Comparison of ENCODE assay signal across 9 cellular contexts in the genomic region with DNA sequence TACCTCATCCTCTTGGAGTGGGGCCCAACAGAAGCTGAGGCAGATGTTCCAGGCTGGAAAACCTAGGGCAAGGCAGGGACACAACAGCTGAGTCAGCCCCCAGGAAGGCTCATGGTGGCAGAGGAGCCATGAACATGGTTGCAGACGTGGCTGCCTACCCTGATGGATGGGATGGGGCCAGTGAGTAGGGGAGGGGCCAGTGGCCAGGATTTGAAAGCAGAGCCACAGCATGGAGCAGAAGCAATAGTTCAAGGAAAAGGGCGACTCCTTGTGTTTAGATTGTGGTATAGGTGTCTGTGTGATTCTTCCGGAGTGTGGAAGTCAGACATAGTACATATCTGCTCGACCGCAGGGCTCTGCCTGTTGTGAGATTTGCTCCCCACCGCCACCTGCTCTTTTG. TPM values are rescaled to one million over a fixed set of nuclear protein-coding genes. Genes with fewer than 3 reads are reported as not detected.
DNase-seq lines count a peak whose midpoint lies in the region; ATAC-seq and TF ChIP-seq lines count a peak whose summit lies in the region.
"Had no signal": no experiment of that assay in that cellular context is flagged by ENCODE, and none has a peak within 500 bp of the region (broad histone marks: within the 10 kb centered on the region; RNA-seq: fewer than 3 reads in every experiment).

No MANE protein-coding gene starts in this region.

- no peaks in the 10 kb centered on the region for H3K9me3 Mint-ChIP-seq in CD8-positive, alpha-beta T cell
- no peaks in the 10 kb centered on the region for H3K9me3 Mint-ChIP-seq in activated T-helper 1 cell treated with anti-CD3 and anti-CD28 coated beads, Interleukin-12 subunit alpha, Interleukin-12 subunit beta, Interleukin-2, Interleukin-4 antibody, amounts not matched to agents 30 ng/mL and 10 ng/mL and 1 ng/mL, durations not matched to agents 14 hours and 24 hours and 36 hours

- CTCF ChIA-PET in CD8-positive, alpha-beta T cell (lab: Charles Lee), result interaction anchor here (0.6 to 7.8 kb wide), 16 partner anchors 9 to 282 kb away, joined by 3 to 144 read pairs (median 4); partner anchors contain the start of gene PXYLP1

- intact Hi-C loops in CD8-positive, alpha-beta T cell (cut with DNase I, micrococcal nuclease), result loop anchor here (1.0 to 2.0 kb wide), 5 partner anchors 11 to 63 kb away; partner anchors contain the start of gene PXYLP1 (in 2 of the 2)
- intact Hi-C loops in activated T-helper 1 cell treated with anti-CD3 and anti-CD28 coated beads, Interleukin-12 subunit alpha, Interleukin-12 subunit beta, Interleukin-2, Interleukin-4 antibody, amounts not matched to agents 30 ng/mL and 10 ng/mL and 1 ng/mL, durations not matched to agents 14 hours and 24 hours and 36 hours (cut with micrococcal nuclease), result loop anchor here (1.0 kb wide), 3 partner anchors 13 to 64 kb away; partner anchors contain the start of gene PXYLP1

- H4K20me1 ChIP-seq in Loucy (ENCODE audit: insufficient read depth, low read length, poor library complexity, severe bottlenecking), result no peaks in the 10 kb centered on the region

- no peak overlapping the region for H3K4me2 ChIP-seq in Loucy (ENCODE audit: low read depth, low read length, poor library complexity, severe bottlenecking)

- H3K27ac ChIP-seq in CD8-positive, alpha-beta T cell (ENCODE audit: low read depth, low read length), result no peak overlapping the region

- no peak overlapping the region for H2AFZ ChIP-seq in Loucy (ENCODE audit: low read length)

- no peaks in the 10 kb centered on the region for H3K27me3 ChIP-seq in CD8-positive, alpha-beta T cell (ENCODE audit: insufficient read depth, low read length)
- H3K27me3 ChIP-seq in Loucy (ENCODE audit: insufficient read depth, low read length, poor library complexity, severe bottlenecking) (no peaks in the 10 kb centered on the region), kidney epithelial cell (ENCODE audit: control insufficient read depth, insufficient read depth, low read length) (no peaks in the 10 kb centered on the region)

- no peak overlapping the region for H3K4me3 ChIP-seq in CD8-positive, alpha-beta T cell (ENCODE audit: low read depth, low read length)
- H3K4me3 ChIP-seq in Loucy (ENCODE audit: low read length, poor library complexity, severe bottlenecking) (no peak overlapping the region), kidney epithelial cell (ENCODE audit: low read depth, low read length) (no peak overlapping the region)
- H3K4me3 ChIP-seq: HAP-1 had no signal

- H3K79me2 ChIP-seq in Loucy (ENCODE audit: insufficient read depth, low read length), result peaks cover 45% of the 10 kb centered on the region; the same call in 1 of the 2 replicates

- H3K36me3 ChIP-seq in CD8-positive, alpha-beta T cell (ENCODE audit: insufficient read depth, low read length), result no peaks in the 10 kb centered on the region
- H3K36me3 ChIP-seq in Loucy (ENCODE audit: insufficient read depth, low read length), result peaks cover 34% of the 10 kb centered on the region; the same call in 1 of the 2 replicates
- H3K36me3 ChIP-seq in kidney epithelial cell (ENCODE audit: control insufficient read depth, insufficient read depth, low read length), result peaks cover 1% of the 10 kb centered on the region
- H3K36me3 ChIP-seq: HAP-1 had no signal

- H3K4me1 ChIP-seq in CD8-positive, alpha-beta T cell (ENCODE audit: insufficient read depth, low read length), result peaks cover 13% of the 10 kb centered on the region
- H3K4me1 ChIP-seq in Loucy (ENCODE audit: insufficient read depth, low read length, poor library complexity, severe bottlenecking), result peaks cover 5% of the 10 kb centered on the region

- H3K9ac ChIP-seq in Loucy (ENCODE audit: low read depth, low read length, poor library complexity, severe bottlenecking), result no peak overlapping the region

- POLR2A ChIA-PET in CD8-positive, alpha-beta T cell (lab: Charles Lee), result interaction anchor here (0.9 to 5.5 kb wide), 4 partner anchors 11 to 24 kb away, joined by 3 to 38 read pairs (median 18); partner anchors contain the start of gene PXYLP1

- H3F3A ChIP-seq in Loucy (ENCODE audit: low read depth), result peaks cover 3% of the 10 kb centered on the region; the same call in 1 of the 2 replicates

- H3K36me3 Mint-ChIP-seq in CD8-positive, alpha-beta T cell, result peaks cover 32% of the 10 kb centered on the region
- H3K36me3 Mint-ChIP-seq in activated T-helper 1 cell treated with anti-CD3 and anti-CD28 coated beads, Interleukin-12 subunit alpha, Interleukin-12 subunit beta, Interleukin-2, Interleukin-4 antibody, amounts not matched to agents 30 ng/mL and 10 ng/mL and 1 ng/mL, durations not matched to agents 14 hours and 24 hours and 36 hours (ENCODE audit: low read depth), result no peaks in the 10 kb centered on the region

- no peaks in the 10 kb centered on the region for H3K27me3 Mint-ChIP-seq in CD8-positive, alpha-beta T cell (ENCODE audit: low read depth)
- H3K27me3 Mint-ChIP-seq in activated T-helper 1 cell treated with anti-CD3 and anti-CD28 coated beads, Interleukin-12 subunit alpha, Interleukin-12 subunit beta, Interleukin-2, Interleukin-4 antibody, amounts not matched to agents 30 ng/mL and 10 ng/mL and 1 ng/mL, durations not matched to agents 14 hours and 24 hours and 36 hours (ENCODE audit: insufficient read depth), result no peaks in the 10 kb centered on the region

- peaks cover 35% of the 10 kb centered on the region for H3K4me1 Mint-ChIP-seq in CD8-positive, alpha-beta T cell (ENCODE audit: low read depth)
- H3K4me1 Mint-ChIP-seq in activated T-helper 1 cell treated with anti-CD3 and anti-CD28 coated beads, Interleukin-12 subunit alpha, Interleukin-12 subunit beta, Interleukin-2, Interleukin-4 antibody, amounts not matched to agents 30 ng/mL and 10 ng/mL and 1 ng/mL, durations not matched to agents 14 hours and 24 hours and 36 hours (ENCODE audit: low read depth), result peaks cover 57% of the 10 kb centered on the region

- H3K4me3 Mint-ChIP-seq in CD8-positive, alpha-beta T cell, result no peak overlapping the region
- no peak overlapping the region for H3K4me3 Mint-ChIP-seq in activated T-helper 1 cell treated with anti-CD3 and anti-CD28 coated beads, Interleukin-12 subunit alpha, Interleukin-12 subunit beta, Interleukin-2, Interleukin-4 antibody, amounts not matched to agents 30 ng/mL and 10 ng/mL and 1 ng/mL, durations not matched to agents 14 hours and 24 hours and 36 hours

- peak in 4 of 7 experiments; percentile 29 to 65 (median 40) for DNase-seq in CD8-positive, alpha-beta T cell
- peak; percentile 31 for DNase-seq in activated T-helper 1 cell treated with anti-CD3 and anti-CD28 coated beads, Interleukin-12 subunit alpha, Interleukin-12 subunit beta, Interleukin-2, Interleukin-4 antibody, amounts not matched to agents 30 ng/mL and 10 ng/mL and 1 ng/mL, durations not matched to agents 14 hours and 24 hours and 36 hours (ENCODE audit: low spot score)
- DNase-seq in kidney epithelial cell (ENCODE audit: low read depth), result no peak
- DNase-seq in GM19238 (ENCODE audit: insufficient read length, low spot score), result no peak
- no peak for DNase-seq in activated effector memory CD4-positive, alpha-beta T cell treated with Interleukin-2 at 50 U/mL for 16 hours

- peak overlapping the region; percentile 80 for H3K27ac Mint-ChIP-seq in CD8-positive, alpha-beta T cell
- H3K27ac Mint-ChIP-seq in activated T-helper 1 cell treated with anti-CD3 and anti-CD28 coated beads, Interleukin-12 subunit alpha, Interleukin-12 subunit beta, Interleukin-2, Interleukin-4 antibody, amounts not matched to agents 30 ng/mL and 10 ng/mL and 1 ng/mL, durations not matched to agents 14 hours and 24 hours and 36 hours, result peak overlapping the region; percentile 59

- peak; percentile 55 for TF ChIP-seq CTCF in CD8-positive, alpha-beta T cell (IDR thresholded peaks at IDR 0.05)
- TF ChIP-seq CTCF in Loucy (conservative IDR thresholded peaks at IDR 0.05; ENCODE audit: low read length) (peak; percentile 32), kidney epithelial cell (IDR thresholded peaks at IDR 0.05; ENCODE audit: insufficient read depth, low read length, poor library complexity, severe bottlenecking) (peak; percentile 7)

- H3K9me2 ChIP-seq in Loucy (replicated peaks; ENCODE audit: low read depth, low read length), result no peaks in the 10 kb centered on the region

- peak; percentile 98 for ATAC-seq in CD8-positive, alpha-beta T cell
- ATAC-seq in GM19023 (IDR thresholded peaks at IDR 0.05; ENCODE audit: unreplicated experiment) (no peak), HG02623 (IDR thresholded peaks at IDR 0.05; ENCODE audit: unreplicated experiment) (no peak)

- H3K9me3 ChIP-seq in CD8-positive, alpha-beta T cell (ENCODE audit: low read length), result no peaks in the 10 kb centered on the region
- no peaks in the 10 kb centered on the region for H3K9me3 ChIP-seq in Loucy (ENCODE audit: insufficient read depth, low read depth, low read length)
- H3K9me3 ChIP-seq: HAP-1 had no signal

RNA-seq across cellular contexts. Expression of gene PXYLP1, which starts 24.2 kb away (rescaled TPM):
- total RNA-seq in CD8-positive, alpha-beta T cell, result 10 to 100 TPM; 14.5 to 21.8 TPM
- total RNA-seq in activated T-helper 1 cell treated with anti-CD3 and anti-CD28 coated beads, Interleukin-12 subunit alpha, Interleukin-12 subunit beta, Interleukin-2, Interleukin-4 antibody, amounts not matched to agents 30 ng/mL and 10 ng/mL and 1 ng/mL, durations not matched to agents 14 hours and 24 hours and 36 hours, result 11.6 and 12.1 TPM in 2 replicates
- 11.5 and 15.8 TPM in 2 replicates for total RNA-seq in kidney epithelial cell

Comparison
In these comparisons a context has a peak if more than half of its experiments do, and no peak if none do; other contexts are left out.
1. DNase-seq: peak in CD8-positive, alpha-beta T cell (4 of 7) and activated T-helper 1 cell treated with anti-CD3 and anti-CD28 coated beads, Interleukin-12 subunit alpha, Interleukin-12 subunit beta, Interleukin-2, Interleukin-4 antibody, amounts not matched to agents 30 ng/mL and 10 ng/mL and 1 ng/mL, durations not matched to agents 14 hours and 24 hours and 36 hours (single experiment); none in kidney epithelial cell (single experiment), GM19238 (single experiment) and activated effector memory CD4-positive, alpha-beta T cell treated with Interleukin-2 at 50 U/mL for 16 hours (single experiment).
2. Peak in every context shown above with its lines, with median percentiles within 50 percentile points of each other: CTCF ChIP-seq.